In the genomic region with DNA sequence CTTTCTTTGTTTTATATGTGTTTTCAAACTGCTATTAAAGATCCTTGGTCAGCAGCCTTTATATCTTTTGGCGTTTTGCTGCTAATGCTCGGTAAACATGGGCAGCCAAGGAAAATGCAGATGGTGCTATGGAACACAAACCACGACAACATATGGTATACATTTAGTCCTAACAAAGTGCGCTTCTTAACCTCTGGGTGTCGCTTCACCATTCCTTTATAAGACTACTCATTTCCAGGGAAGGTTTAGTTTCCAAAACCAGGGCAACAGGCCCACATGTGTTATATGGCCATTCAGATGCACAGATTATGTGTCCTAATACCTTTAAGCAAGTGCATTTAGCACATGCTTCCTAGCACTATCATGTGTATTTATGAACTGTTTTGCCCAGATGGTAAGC, we compare ENCODE assay signal across 11 cellular contexts. TPM values are rescaled to one million over a fixed set of nuclear protein-coding genes. Genes with fewer than 3 reads are reported as not detected.
DNase-seq lines count a peak whose midpoint lies in the region; ATAC-seq, FAIRE-seq and TF ChIP-seq lines count a peak whose summit lies in the region.
"Had no signal": no experiment of that assay in that cellular context is flagged by ENCODE, and none has a peak within 500 bp of the region (broad histone marks: within the 10 kb centered on the region; RNA-seq: fewer than 3 reads in every experiment).

No MANE protein-coding gene starts in this region.

- peaks cover 9% of the 10 kb centered on the region for H3K36me3 ChIP-seq in BE2C
- H3K36me3 ChIP-seq: BLaER1 had no signal

- peak; percentile 5; the same call in 1 of the 2 replicates for TF ChIP-seq CTCF in BE2C (IDR thresholded peaks at IDR 0.05; ENCODE audit: low read depth, low read length)
- TF ChIP-seq CTCF in HFF-Myc (IDR thresholded peaks at IDR 0.05; ENCODE audit: low read depth, low read length, missing control alignments), result peak; percentile 49
- TF ChIP-seq CTCF in foreskin fibroblast (IDR thresholded peaks at IDR 0.05; ENCODE audit: low read depth, low read length), result peak; percentile 29

- no peaks in the 10 kb centered on the region; the same call in 1 of the 2 replicates for H3K9me3 ChIP-seq in BE2C

- no peak for FAIRE-seq in GM19239 (lab: Jason Lieb, UNC)

- H3K4me1 ChIP-seq in BE2C, result no peaks in the 10 kb centered on the region
- H3K4me1 ChIP-seq: BLaER1 had no signal

- H3K4me3 ChIP-seq in BE2C (ENCODE audit: low read depth, low read length) (no peak overlapping the region), HFF-Myc (replicated peaks; ENCODE audit: low read depth, low read length) (no peak overlapping the region), foreskin fibroblast (ENCODE audit: low read depth in 1 of 2, low read length in 2 of 2) (no peak overlapping the region)
- H3K4me3 ChIP-seq: BLaER1 had no signal

- no peak for DNase-seq in BE2C
- DNase-seq in HFF-Myc (ENCODE audit: extremely low read depth, low read depth), result peak; percentile 88
- DNase-seq in SK-MEL-5 (ENCODE audit: low read depth, low spot score), result peak; percentile 74
- peak; percentile 81 to 90 for DNase-seq in foreskin fibroblast
- DNase-seq in HPDE6-E6E7 (ENCODE audit: extremely low spot score), result no peak
- DNase-seq in activated naive CD4-positive, alpha-beta T cell (lab: John Stamatoyannopoulos, UW), result no peak
- DNase-seq in GM19239 (ENCODE audit: insufficient read length, low spot score), result no peak
- DNase-seq: activated T-cell treated with anti-CD3 and anti-CD28 coated beads, Interleukin-2, amount 50 U/mL, for 72 hours; T-helper 1 cell had no signal

- ATAC-seq in GM18520 (IDR thresholded peaks at IDR 0.05; ENCODE audit: unreplicated experiment), result no peak
- ATAC-seq: activated T-cell treated with anti-CD3 and anti-CD28 coated beads, Interleukin-2, amount 50 U/mL, for 72 hours had no signal

- in situ Hi-C loops in SK-MEL-5 (cut with HindIII; ENCODE audit: low pct_unique_long_range_greater_than_20kb, low sequenced_read_pairs), result no loop called here

- no peaks in the 10 kb centered on the region for H3K27me3 ChIP-seq in BE2C

RNA-seq across cellular contexts. Expression of a gene that starts 14.7 kb away (rescaled TPM):
- polyA plus RNA-seq in BE2C (2012; ENCODE audit: insufficient read depth, insufficient read length, low read depth), result 60.4 TPM
- total RNA-seq in SK-MEL-5 (2014; rRNA removed; shearing (Covaris generic)), result 5.3 and 7.7 TPM in 2 replicates
- polyA plus RNA-seq in SK-MEL-5 (2015; cell fraction: cytosol; rRNA removed), result 9.1 and 11.2 TPM in 2 replicates
- polyA plus RNA-seq in SK-MEL-5 (2015; cell fraction: nucleus; rRNA removed), result 126 TPM in 2 replicates

RNA-seq across cellular contexts. Expression of a gene that starts 18.4 kb away (rescaled TPM):
- polyA plus RNA-seq in BE2C (2012; ENCODE audit: insufficient read depth, insufficient read length, low read depth), result 46.9 TPM
- total RNA-seq in SK-MEL-5 (2014; rRNA removed; shearing (Covaris generic)), result 63.9 and 64.6 TPM in 2 replicates
- 24.8 and 29.1 TPM in 2 replicates for polyA plus RNA-seq in SK-MEL-5 (2015; cell fraction: cytosol; rRNA removed)
- 10.1 and 19.9 TPM in 2 replicates for polyA plus RNA-seq in SK-MEL-5 (2015; cell fraction: nucleus; rRNA removed)

Comparison
In these comparisons a context has a peak if more than half of its experiments do, and no peak if none do; other contexts are left out.
1. DNase-seq: peak in HFF-Myc (single experiment), SK-MEL-5 (single experiment) and foreskin fibroblast (2 of 2); none in BE2C (single experiment), HPDE6-E6E7 (single experiment), activated naive CD4-positive, alpha-beta T cell (0 of 4) and GM19239 (single experiment).
2. Peak in every context shown above with its lines, with median percentiles within 50 percentile points of each other: CTCF ChIP-seq.